In genomic region chr1:244368279-244368678, GRCh38 we compare ENCODE assay signal across 20 cellular contexts.
"Had no signal": no experiment of that assay in that cellular context is flagged by ENCODE, and none has a peak within 500 bp of the region (broad histone marks: within the 10 kb centered on the region; RNA-seq: fewer than 3 reads in every experiment).

No MANE protein-coding gene starts in this region.

- H3K4me1 ChIP-seq: body of pancreas, vagina had no signal

- H3K79me2 ChIP-seq: parathyroid adenoma had no signal

- H3K9me3 ChIP-seq: body of pancreas, transverse colon, vagina had no signal

- H3K27me3 ChIP-seq: body of pancreas, transverse colon, vagina had no signal

- ATAC-seq: body of pancreas, esophagus mucosa, left lobe of liver had no signal

- H3K36me3 ChIP-seq: transverse colon, vagina had no signal

- DNase-seq: activated CD4-positive, alpha-beta T cell treated with anti-CD3 and anti-CD28 coated beads, Interleukin-2, amount 10 ng/mL, durations not matched to agents 7 days and 5 days; activated CD8-positive, alpha-beta memory T cell treated with anti-CD3 and anti-CD28 coated beads, Interleukin-2, amount 50 U/mL, for 48 hours; activated gamma-delta T cell treated with Interleukin-2 at 50 U/mL for 16 hours; activated naive CD8-positive, alpha-beta T cell treated with anti-CD3 and anti-CD28 coated beads for 36 hours; amygdala; body of pancreas; caudate nucleus; mammary epithelial cell; naive B cell; stimulated activated naive CD4-positive, alpha-beta T cell treated with Interleukin-2 at 50 U/mL for 16 hours; substantia nigra; transverse colon had no signal

- H3K27ac ChIP-seq: body of pancreas, vagina had no signal

- H3K4me3 ChIP-seq: body of pancreas, transverse colon, vagina had no signal

- FAIRE-seq: colon, endometrium, islet of Langerhans, TTC549 had no signal
